9 cellular contexts compared by ENCODE assay signal in the genomic region with DNA sequence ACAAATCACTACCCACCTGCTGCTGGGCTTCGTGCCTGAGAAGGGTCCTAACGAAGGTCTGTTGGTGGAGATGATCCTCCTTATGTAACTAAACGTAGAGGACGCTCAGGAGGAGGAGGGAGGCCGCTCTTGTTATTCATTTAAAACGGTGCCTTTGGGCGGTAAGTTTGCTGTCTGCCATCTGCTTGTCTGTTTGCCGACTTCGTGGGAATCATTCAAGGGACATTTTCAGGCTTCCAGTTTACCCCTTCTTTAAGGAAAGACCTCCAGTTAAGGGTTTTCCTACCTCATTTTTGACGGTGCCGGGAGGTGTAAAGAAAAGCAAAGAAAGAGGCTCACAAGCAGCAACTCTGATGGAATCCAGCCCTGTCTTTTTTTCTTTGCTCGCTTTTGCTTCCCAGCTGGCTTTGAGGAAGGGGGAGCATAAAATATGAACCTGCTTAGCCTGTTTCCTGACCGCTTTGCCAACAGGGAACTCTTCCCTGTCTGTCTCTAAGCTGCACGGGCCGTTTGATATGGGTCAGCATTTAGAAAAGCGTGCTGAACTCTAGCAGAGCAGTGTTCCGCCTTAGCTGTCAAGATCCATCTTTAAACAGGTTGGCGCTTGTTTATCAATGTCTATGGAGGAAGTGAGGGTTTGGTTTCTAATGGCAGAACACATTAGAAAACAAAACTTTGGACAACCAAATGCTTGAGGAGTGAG. TPM values are rescaled to one million over a fixed set of nuclear protein-coding genes. Genes with fewer than 3 reads are reported as not detected.
DNase-seq lines count a peak whose midpoint lies in the region; ATAC-seq, FAIRE-seq and TF ChIP-seq lines count a peak whose summit lies in the region.
"Had no signal": no experiment of that assay in that cellular context is flagged by ENCODE, and none has a peak within 500 bp of the region (broad histone marks: within the 10 kb centered on the region; RNA-seq: fewer than 3 reads in every experiment).

No MANE protein-coding gene starts in this region.

- H3K18ac ChIP-seq in mesenchymal stem cell (ENCODE audit: low read depth in 1 of 2, low read length in 2 of 2), result no peak overlapping the region

- no peak for FAIRE-seq in D721Med (lab: Jason Lieb, UNC)

- H3K9me3 Mint-ChIP-seq in activated naive CD4-positive, alpha-beta T cell treated with anti-CD3 and anti-CD28 coated beads, Interleukin-2, amount 50 U/mL, for 24 hours, result no peaks in the 10 kb centered on the region
- no peaks in the 10 kb centered on the region for H3K9me3 Mint-ChIP-seq in activated naive CD8-positive, alpha-beta T cell treated with anti-CD3 and anti-CD28 coated beads for 36 hours

- DNase-seq in activated naive CD4-positive, alpha-beta T cell treated with Interleukin-2 at 50 U/mL for 16 hours, result no peak
- DNase-seq in activated naive CD8-positive, alpha-beta T cell treated with anti-CD3 and anti-CD28 coated beads for 36 hours, result no peak
- DNase-seq in mesenchymal stem cell (no peak), upper lobe of right lung (no peak), D721Med (ENCODE audit: insufficient read length, low spot score) (no peak)
- DNase-seq: cerebellar nuclear complex had no signal

- no peak overlapping the region for H2AK5ac ChIP-seq in mesenchymal stem cell (ENCODE audit: low read length, severe bottlenecking)

- H2BK12ac ChIP-seq in mesenchymal stem cell (ENCODE audit: low read length in 2 of 2), result no peak overlapping the region

- H4K91ac ChIP-seq in mesenchymal stem cell (ENCODE audit: low read length), result no peak overlapping the region

- H2BK120ac ChIP-seq in mesenchymal stem cell (ENCODE audit: low read depth, low read length), result no peak overlapping the region

- TF ChIP-seq CTCF in upper lobe of right lung (IDR thresholded peaks at IDR 0.05), result no peak
- no peak for TF ChIP-seq CTCF in D721Med (IDR thresholded peaks at IDR 0.05; ENCODE audit: insufficient read depth, missing control alignments)

- H2BK5ac ChIP-seq in mesenchymal stem cell (ENCODE audit: low read depth, low read length, poor library complexity, severe bottlenecking), result no peak overlapping the region

- H3K4me3 ChIP-seq in mesenchymal stem cell (ENCODE audit: insufficient read depth in 1 of 2, low read depth in 1 of 2, low read length in 2 of 2) (peak overlapping the region in 1 of 2 experiments; percentile 41), upper lobe of right lung (peak overlapping the region; percentile 29)

- H4K8ac ChIP-seq in mesenchymal stem cell (ENCODE audit: low read length), result no peak overlapping the region

- H3K4me3 Mint-ChIP-seq in activated naive CD4-positive, alpha-beta T cell treated with anti-CD3 and anti-CD28 coated beads, Interleukin-2, amount 50 U/mL, for 24 hours, result peak overlapping the region; percentile 83
- peak overlapping the region; percentile 61 for H3K4me3 Mint-ChIP-seq in activated naive CD8-positive, alpha-beta T cell treated with anti-CD3 and anti-CD28 coated beads for 36 hours

- H3K4me1 ChIP-seq in mesenchymal stem cell (ENCODE audit: control insufficient read depth, insufficient read depth, low read depth, low read length) (peaks cover 1% of the 10 kb centered on the region), upper lobe of right lung (peaks cover 46% of the 10 kb centered on the region)

- H3K27ac ChIP-seq in mesenchymal stem cell (ENCODE audit: low read length, poor library complexity, severe bottlenecking) (no peak overlapping the region), upper lobe of right lung (peak overlapping the region; percentile 76)

- intact Hi-C loops in upper lobe of right lung (cut with DNase I), result no loop called here

- H2BK15ac ChIP-seq in mesenchymal stem cell (ENCODE audit: low read depth, poor library complexity, severe bottlenecking), result no peak overlapping the region

- H3K4ac ChIP-seq in mesenchymal stem cell (ENCODE audit: low read depth in 1 of 2, low read length in 2 of 2), result no peak overlapping the region

- ATAC-seq in upper lobe of right lung (peak; percentile 3), GM19397 (IDR thresholded peaks at IDR 0.05; ENCODE audit: unreplicated experiment) (no peak), GM18868 (IDR thresholded peaks at IDR 0.05; ENCODE audit: unreplicated experiment) (no peak)

- no peak overlapping the region for H2AFZ ChIP-seq in mesenchymal stem cell (ENCODE audit: low read depth, low read length)

- H3K27me3 Mint-ChIP-seq in activated naive CD4-positive, alpha-beta T cell treated with anti-CD3 and anti-CD28 coated beads, Interleukin-2, amount 50 U/mL, for 24 hours, result no peaks in the 10 kb centered on the region
- no peaks in the 10 kb centered on the region for H3K27me3 Mint-ChIP-seq in activated naive CD8-positive, alpha-beta T cell treated with anti-CD3 and anti-CD28 coated beads for 36 hours

- no peak overlapping the region for H3K14ac ChIP-seq in mesenchymal stem cell (ENCODE audit: low read length in 2 of 2)

- H3K9me3 ChIP-seq in mesenchymal stem cell (ENCODE audit: control insufficient read depth, low read length) (no peaks in the 10 kb centered on the region), upper lobe of right lung (no peaks in the 10 kb centered on the region)

- no peak overlapping the region for H3K27ac Mint-ChIP-seq in activated naive CD4-positive, alpha-beta T cell treated with anti-CD3 and anti-CD28 coated beads, Interleukin-2, amount 50 U/mL, for 24 hours
- H3K27ac Mint-ChIP-seq in activated naive CD8-positive, alpha-beta T cell treated with anti-CD3 and anti-CD28 coated beads for 36 hours, result peak overlapping the region; percentile 29

- H3K23ac ChIP-seq in mesenchymal stem cell (ENCODE audit: low read length in 2 of 2), result no peak overlapping the region

- H3K36me3 ChIP-seq in mesenchymal stem cell (ENCODE audit: control insufficient read depth in 1 of 2, insufficient read depth in 2 of 2, low read depth in 1 of 2, low read length in 2 of 2) (peaks cover 0 to 5% of the 10 kb centered on the region in 2 experiments), upper lobe of right lung (no peaks in the 10 kb centered on the region)

- no peaks in the 10 kb centered on the region for H3K79me1 ChIP-seq in mesenchymal stem cell (replicated peaks; ENCODE audit: low read length, poor library complexity, severe bottlenecking)

- H3K27me3 ChIP-seq in mesenchymal stem cell (ENCODE audit: control insufficient read depth in 1 of 2, insufficient read depth in 1 of 2, low read length in 2 of 2), result peaks cover 0 to 6% of the 10 kb centered on the region in 2 experiments
- H3K27me3 ChIP-seq in upper lobe of right lung, result no peaks in the 10 kb centered on the region

- 74% methylated on average over 18 of the region's 18 CpGs for WGBS in mesenchymal stem cell

- no peak overlapping the region for H3K4me2 ChIP-seq in mesenchymal stem cell (ENCODE audit: low read length, poor library complexity, severe bottlenecking)

- peaks cover 15% of the 10 kb centered on the region for H3K36me3 Mint-ChIP-seq in activated naive CD4-positive, alpha-beta T cell treated with anti-CD3 and anti-CD28 coated beads, Interleukin-2, amount 50 U/mL, for 24 hours
- peaks cover 69% of the 10 kb centered on the region for H3K36me3 Mint-ChIP-seq in activated naive CD8-positive, alpha-beta T cell treated with anti-CD3 and anti-CD28 coated beads for 36 hours

- H3K4me1 Mint-ChIP-seq in activated naive CD4-positive, alpha-beta T cell treated with anti-CD3 and anti-CD28 coated beads, Interleukin-2, amount 50 U/mL, for 24 hours, result peaks cover 45% of the 10 kb centered on the region
- peaks cover 36% of the 10 kb centered on the region for H3K4me1 Mint-ChIP-seq in activated naive CD8-positive, alpha-beta T cell treated with anti-CD3 and anti-CD28 coated beads for 36 hours

- peak overlapping the region; percentile 35 for H3K9ac ChIP-seq in mesenchymal stem cell (ENCODE audit: low read length)

RNA-seq across cellular contexts. Expression of a gene that starts 13.8 kb away (rescaled TPM):
- total RNA-seq in activated naive CD8-positive, alpha-beta T cell treated with anti-CD3 and anti-CD28 coated beads for 36 hours, result 100 to 1,000 TPM in 1 of 2 experiments, 10 to 100 TPM in 1; 97.8 to 101 TPM
- polyA plus RNA-seq in mesenchymal stem cell (2013, experiment 1 of 2), result 2.1 TPM
- 2.3 TPM for polyA plus RNA-seq in mesenchymal stem cell (2013, experiment 2 of 2)
- total RNA-seq in upper lobe of right lung, result 8.7 TPM

RNA-seq across cellular contexts. Expression of a gene that starts 19.1 kb away (rescaled TPM):
- total RNA-seq in activated naive CD8-positive, alpha-beta T cell treated with anti-CD3 and anti-CD28 coated beads for 36 hours, result 10 to 100 TPM; 70.9 to 74.2 TPM
- polyA plus RNA-seq in mesenchymal stem cell (2013, experiment 1 of 2), result 187 TPM
- 199 TPM for polyA plus RNA-seq in mesenchymal stem cell (2013, experiment 2 of 2)
- total RNA-seq in upper lobe of right lung, result 104 TPM

Comparison
In these comparisons a context has a peak if more than half of its experiments do, and no peak if none do; other contexts are left out.
1. RNA of a gene that starts 13.8 kb away (total RNA-seq): 97.8 to 101 TPM in activated naive CD8-positive, alpha-beta T cell treated with anti-CD3 and anti-CD28 coated beads for 36 hours; 8.7 TPM in upper lobe of right lung (single experiment); every median in the first group is over 10 times any median in the second.